In the genomic region with DNA sequence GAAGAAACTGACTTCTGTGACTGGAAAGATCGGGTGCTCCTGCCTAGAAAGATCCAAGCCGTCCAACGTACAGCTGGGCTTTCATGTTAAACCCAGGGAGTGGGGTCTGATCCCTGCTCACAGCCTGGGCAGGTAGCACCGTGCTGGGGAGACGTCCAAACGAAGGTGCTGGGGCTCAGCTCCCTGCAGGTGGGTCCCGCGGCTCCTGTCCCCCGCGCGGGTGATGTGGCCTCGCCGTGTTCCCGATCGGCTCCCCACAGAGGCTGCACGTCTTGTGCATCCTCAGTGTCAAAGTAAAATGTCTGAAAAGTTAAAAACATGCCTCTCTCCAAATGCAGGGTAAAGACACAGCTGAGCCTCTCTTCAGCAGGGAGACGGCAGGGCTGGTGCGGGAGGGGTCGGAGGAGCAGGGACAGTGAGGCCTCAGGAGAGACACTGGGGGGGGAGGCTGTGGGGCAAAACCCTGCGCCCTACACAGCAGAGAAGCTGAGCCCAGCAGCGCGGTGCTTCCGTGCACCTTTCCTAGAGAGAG, we compare ENCODE assay signal across 11 cellular contexts. TPM values are rescaled to one million over a fixed set of nuclear protein-coding genes. Genes with fewer than 3 reads are reported as not detected.
DNase-seq lines count a peak whose midpoint lies in the region; ATAC-seq lines count a peak whose summit lies in the region.
"Had no signal": no experiment of that assay in that cellular context is flagged by ENCODE, and none has a peak within 500 bp of the region (broad histone marks: within the 10 kb centered on the region; RNA-seq: fewer than 3 reads in every experiment).

No MANE protein-coding gene starts in this region.

- H3K36me3 Mint-ChIP-seq in activated naive CD8-positive, alpha-beta T cell treated with anti-CD3 and anti-CD28 coated beads, Interleukin-2, amount 10 ng/mL, durations not matched to agents 7 days and 5 days, result no peaks in the 10 kb centered on the region
- H3K36me3 Mint-ChIP-seq in stimulated activated naive B cell treated with anti-CD40 and anti-IgM and Interleukin-4, amounts not matched to agents 10 μg/mL and 1 μg/mL and 100 μg/mL, for 72 hours, result peaks cover 6 to 7% of the 10 kb centered on the region in 2 donors
- H3K36me3 Mint-ChIP-seq: CD14-positive monocyte had no signal

- no peak overlapping the region for H3K27ac ChIP-seq in mesenchymal stem cell (ENCODE audit: low read length, poor library complexity, severe bottlenecking)
- H3K27ac ChIP-seq: HL-60 had no signal

- no peak overlapping the region for H3K14ac ChIP-seq in mesenchymal stem cell (ENCODE audit: low read length in 2 of 2)

- no peak overlapping the region for H2AK5ac ChIP-seq in mesenchymal stem cell (ENCODE audit: low read length, severe bottlenecking)

- POLR2A ChIA-PET in activated naive CD8-positive, alpha-beta T cell treated with anti-CD3 and anti-CD28 coated beads, Interleukin-2, amount 10 ng/mL, durations not matched to agents 7 days and 5 days (lab: Charles Lee), result no interaction called here

- H3K4me1 ChIP-seq in mesenchymal stem cell (ENCODE audit: control insufficient read depth, insufficient read depth, low read depth, low read length), result peaks cover 30% of the 10 kb centered on the region

- H4K91ac ChIP-seq in mesenchymal stem cell (ENCODE audit: low read length), result peak overlapping the region; percentile 98

- DNase-seq in Daoy (ENCODE audit: low read depth) (peak; percentile 2), mesenchymal stem cell (no peak)
- no peak for DNase-seq in activated naive CD8-positive, alpha-beta T cell treated with anti-CD3 and anti-CD28 coated beads, Interleukin-2, amount 10 ng/mL, durations not matched to agents 7 days and 5 days
- no peak for DNase-seq in stimulated activated naive B cell treated with anti-CD40 and anti-IgM and Interleukin-4, amounts not matched to agents 10 μg/mL and 1 μg/mL and 100 μg/mL, for 72 hours
- no peak for DNase-seq in stimulated activated CD4-positive, alpha-beta T cell treated with anti-CD3 and anti-CD28 coated beads, Interleukin-15, amount 100 ng/mL, for 24 hours
- DNase-seq: NCI-H226 had no signal

- peak overlapping the region; percentile 97 for H2BK120ac ChIP-seq in mesenchymal stem cell (ENCODE audit: low read depth, low read length)

- no peak overlapping the region for H3K23ac ChIP-seq in mesenchymal stem cell (ENCODE audit: low read length in 2 of 2)

- peaks cover 3% of the 10 kb centered on the region for H3K9me3 ChIP-seq in mesenchymal stem cell (ENCODE audit: control insufficient read depth, low read length)

- peak overlapping the region; percentile 87 to 88 for H3K18ac ChIP-seq in mesenchymal stem cell (ENCODE audit: low read depth in 1 of 2, low read length in 2 of 2)

- H3K4me3 ChIP-seq in mesenchymal stem cell (ENCODE audit: insufficient read depth in 1 of 2, low read depth in 1 of 2, low read length in 2 of 2), result no peak overlapping the region

- H2BK5ac ChIP-seq in mesenchymal stem cell (ENCODE audit: low read depth, low read length, poor library complexity, severe bottlenecking), result no peak overlapping the region

- no peak overlapping the region for H2AFZ ChIP-seq in mesenchymal stem cell (ENCODE audit: low read depth, low read length)

- peaks cover 16% of the 10 kb centered on the region for H3K4me1 Mint-ChIP-seq in activated naive CD8-positive, alpha-beta T cell treated with anti-CD3 and anti-CD28 coated beads, Interleukin-2, amount 10 ng/mL, durations not matched to agents 7 days and 5 days
- H3K4me1 Mint-ChIP-seq in stimulated activated naive B cell treated with anti-CD40 and anti-IgM and Interleukin-4, amounts not matched to agents 10 μg/mL and 1 μg/mL and 100 μg/mL, for 72 hours, result peaks cover 25 to 34% of the 10 kb centered on the region in 2 donors

- peak overlapping the region; percentile 49 to 92 for H3K4ac ChIP-seq in mesenchymal stem cell (ENCODE audit: low read depth in 1 of 2, low read length in 2 of 2)

- H4K8ac ChIP-seq in mesenchymal stem cell (ENCODE audit: low read length), result no peak overlapping the region

- no peaks in the 10 kb centered on the region for H3K27me3 ChIP-seq in mesenchymal stem cell (ENCODE audit: control insufficient read depth in 1 of 2, insufficient read depth in 1 of 2, low read length in 2 of 2)

- no peaks in the 10 kb centered on the region for H3K79me1 ChIP-seq in mesenchymal stem cell (replicated peaks; ENCODE audit: low read length, poor library complexity, severe bottlenecking)

- H2BK15ac ChIP-seq in mesenchymal stem cell (ENCODE audit: low read depth, poor library complexity, severe bottlenecking), result peak overlapping the region; percentile 29

- no peak for ATAC-seq in activated naive CD8-positive, alpha-beta T cell treated with anti-CD3 and anti-CD28 coated beads, Interleukin-2, amount 10 ng/mL, durations not matched to agents 7 days and 5 days (ENCODE audit: low read depth)
- ATAC-seq in stimulated activated naive B cell treated with anti-CD40 and anti-IgM and Interleukin-4, amounts not matched to agents 10 μg/mL and 1 μg/mL and 100 μg/mL, for 72 hours (replicated peaks), result no peak
- ATAC-seq in GM18502 (IDR thresholded peaks at IDR 0.05; ENCODE audit: poor library complexity, unreplicated experiment) (no peak), HG03025 (IDR thresholded peaks at IDR 0.05; ENCODE audit: low FRiP score, unreplicated experiment) (no peak), HG03280 (IDR thresholded peaks at IDR 0.05; ENCODE audit: unreplicated experiment) (no peak)

- peaks cover 10% of the 10 kb centered on the region for H3K9me3 Mint-ChIP-seq in activated naive CD8-positive, alpha-beta T cell treated with anti-CD3 and anti-CD28 coated beads, Interleukin-2, amount 10 ng/mL, durations not matched to agents 7 days and 5 days
- H3K9me3 Mint-ChIP-seq in stimulated activated naive B cell treated with anti-CD40 and anti-IgM and Interleukin-4, amounts not matched to agents 10 μg/mL and 1 μg/mL and 100 μg/mL, for 72 hours, result peaks cover 21 to 22% of the 10 kb centered on the region in 2 donors

- peak overlapping the region; percentile 93 for H3K9ac ChIP-seq in mesenchymal stem cell (ENCODE audit: low read length)

- peaks cover 3% of the 10 kb centered on the region for H3K27me3 Mint-ChIP-seq in activated naive CD8-positive, alpha-beta T cell treated with anti-CD3 and anti-CD28 coated beads, Interleukin-2, amount 10 ng/mL, durations not matched to agents 7 days and 5 days
- peaks cover 33 to 50% of the 10 kb centered on the region in 2 donors for H3K27me3 Mint-ChIP-seq in stimulated activated naive B cell treated with anti-CD40 and anti-IgM and Interleukin-4, amounts not matched to agents 10 μg/mL and 1 μg/mL and 100 μg/mL, for 72 hours

- peak overlapping the region; percentile 57 for H3K4me3 Mint-ChIP-seq in activated naive CD8-positive, alpha-beta T cell treated with anti-CD3 and anti-CD28 coated beads, Interleukin-2, amount 10 ng/mL, durations not matched to agents 7 days and 5 days
- no peak overlapping the region for H3K4me3 Mint-ChIP-seq in stimulated activated naive B cell treated with anti-CD40 and anti-IgM and Interleukin-4, amounts not matched to agents 10 μg/mL and 1 μg/mL and 100 μg/mL, for 72 hours

- H3K27ac Mint-ChIP-seq in activated naive CD8-positive, alpha-beta T cell treated with anti-CD3 and anti-CD28 coated beads, Interleukin-2, amount 10 ng/mL, durations not matched to agents 7 days and 5 days, result no peak overlapping the region
- H3K27ac Mint-ChIP-seq in stimulated activated naive B cell treated with anti-CD40 and anti-IgM and Interleukin-4, amounts not matched to agents 10 μg/mL and 1 μg/mL and 100 μg/mL, for 72 hours, result peak overlapping the region; percentile 85
- H3K27ac Mint-ChIP-seq: CD14-positive monocyte had no signal

- peaks cover 0 to 8% of the 10 kb centered on the region in 2 experiments for H3K36me3 ChIP-seq in mesenchymal stem cell (ENCODE audit: control insufficient read depth in 1 of 2, insufficient read depth in 2 of 2, low read depth in 1 of 2, low read length in 2 of 2)

- no peak overlapping the region for H3K4me2 ChIP-seq in mesenchymal stem cell (ENCODE audit: low read length, poor library complexity, severe bottlenecking)

- peak overlapping the region; percentile 95 to 98 for H2BK12ac ChIP-seq in mesenchymal stem cell (ENCODE audit: low read length in 2 of 2)

- WGBS in mesenchymal stem cell, result 94% methylated on average over 22 of the region's 23 CpGs

RNA-seq across cellular contexts. Expression of gene COL6A2, which starts 40.1 kb away (rescaled TPM):
- 456 and 480 TPM in 2 replicates for total RNA-seq in Daoy (2014; rRNA removed; shearing (Covaris generic))
- total RNA-seq in activated naive CD8-positive, alpha-beta T cell treated with anti-CD3 and anti-CD28 coated beads, Interleukin-2, amount 10 ng/mL, durations not matched to agents 7 days and 5 days, result 10 to 100 TPM; 23.8 to 23.9 TPM
- polyA plus RNA-seq in mesenchymal stem cell (2013, experiment 1 of 2), result 1,409 TPM
- polyA plus RNA-seq in mesenchymal stem cell (2013, experiment 2 of 2), result 1,389 TPM
- polyA plus RNA-seq: CD14-positive monocyte had no signal

Comparison
In these comparisons a context has a peak if more than half of its experiments do, and no peak if none do; other contexts are left out.
1. RNA of gene COL6A2, which starts 40.1 kb away (total RNA-seq): 456 to 480 TPM in Daoy; 23.8 to 23.9 TPM in activated naive CD8-positive, alpha-beta T cell treated with anti-CD3 and anti-CD28 coated beads, Interleukin-2, amount 10 ng/mL, durations not matched to agents 7 days and 5 days; every median in the first group is over 10 times any median in the second.